ENCODE assay signal across 1 cellular context in genomic region chr6:11911535-11911934, GRCh38.
TF ChIP-seq lines count a peak whose summit lies in the region.

No MANE protein-coding gene starts in this region.

TF ChIP-seq in SK-N-SH, 30 proteins besides CTCF, POLR2A, EP300 and RAD21 (continued from another document):
- TF ChIP-seq FOXJ3 (CRISPR knock-in tag; IDR thresholded peaks at IDR 0.05): no peak
